16 cellular contexts compared by ENCODE assay signal in the genomic region with DNA sequence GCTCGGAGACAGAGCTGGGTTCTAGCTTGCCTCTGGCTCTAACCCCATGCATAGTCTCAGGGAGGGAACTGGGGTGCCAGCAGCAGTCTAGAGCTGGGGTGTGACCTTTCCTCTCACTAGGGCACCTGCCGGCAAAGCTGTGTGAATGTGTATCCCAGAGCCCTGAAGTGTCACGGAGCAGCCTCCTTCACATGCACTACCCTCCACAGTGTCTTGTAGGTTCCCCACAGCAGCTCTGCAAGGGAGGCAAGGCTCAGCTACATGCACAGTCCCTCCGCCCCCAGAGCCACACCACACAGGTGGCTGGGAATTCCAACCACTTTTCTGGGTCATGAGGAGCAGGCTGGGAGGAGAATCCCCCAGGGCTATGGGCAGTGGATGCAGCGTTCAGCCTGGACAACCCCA. TPM values are rescaled to one million over a fixed set of nuclear protein-coding genes. Genes with fewer than 3 reads are reported as not detected.
DNase-seq lines count a peak whose midpoint lies in the region; FAIRE-seq and TF ChIP-seq lines count a peak whose summit lies in the region.
"Had no signal": no experiment of that assay in that cellular context is flagged by ENCODE, and none has a peak within 500 bp of the region (broad histone marks: within the 10 kb centered on the region; RNA-seq: fewer than 3 reads in every experiment).

No MANE protein-coding gene starts in this region.

- no peak overlapping the region for H2BK5ac ChIP-seq in H1 (ENCODE audit: low read depth, low read length)

- H2BK15ac ChIP-seq in H1 (ENCODE audit: low read length) = 0 out of 2 replicates have a peak overlapping the region, but pooled peaks have one; percentile 40

- H3K23ac ChIP-seq in H1 (ENCODE audit: insufficient read length) = no peak overlapping the region

- no peak overlapping the region for H2BK120ac ChIP-seq in H1 (replicated peaks; ENCODE audit: low read depth, low read length)

- no peak for TF ChIP-seq EP300 in H1 (IDR thresholded peaks at IDR 0.05; ENCODE audit: borderline replicate concordance in 1 of 2, low read depth in 2 of 2, low read length in 2 of 2)

- H3K27ac ChIP-seq in H1 (ENCODE audit: low read depth, low read length) = no peak overlapping the region
- H3K27ac ChIP-seq: 22Rv1, RWPE1, SJCRH30 had no signal

- H3K9ac ChIP-seq in H1 (replicated peaks in 1 of 4; ENCODE audit: extremely low read depth in 1 of 4, low read depth in 3 of 4, low read length in 3 of 4) = no peak overlapping the region

- H3K56ac ChIP-seq in H1 (replicated peaks; ENCODE audit: insufficient read length, low read depth, low read length) = no peak overlapping the region

- H4K8ac ChIP-seq in H1 (ENCODE audit: extremely low read depth, insufficient read depth, low read length) = no peak overlapping the region

- no peaks in the 10 kb centered on the region for H3K23me2 ChIP-seq in H1 (ENCODE audit: low read depth, low read length)

- H2BK12ac ChIP-seq in H1 (ENCODE audit: low read depth, low read length) = no peak overlapping the region

- intact Hi-C loops in posterior vena cava (cut with DNase I) = loop anchor here in 1 of 2 donors (5.0 kb wide), 1 partner anchor 214 kb away; no protein-coding TSS in a partner anchor

- no peak overlapping the region; the same call in 1 of the 2 replicates for H3K18ac ChIP-seq in H1 (ENCODE audit: extremely low read depth, low read length)

- no peak overlapping the region for H3K4me2 ChIP-seq in H1 (ENCODE audit: insufficient read depth in 1 of 2, low read depth in 2 of 2, low read length in 2 of 2)

- DNase-seq in DMS 273 (lab: John Stamatoyannopoulos, UW; ENCODE audit: unreplicated experiment) (peak; percentile 54), DMS 273 treated with DMSO at 0.1 percent for 48 hours (lab: John Stamatoyannopoulos, UW) (no peak), GM13977 (ENCODE audit: low spot score) (peak; percentile 15), H1 (ENCODE audit: low read depth in 1 of 2, low spot score in 2 of 2) (no peak), posterior vena cava (ENCODE audit: low spot score) (peak; percentile 58), pons (ENCODE audit: low spot score) (no peak), NCI-H2227 treated with DMSO at 0.1 percent for 48 hours (lab: John Stamatoyannopoulos, UW) (no peak), hypothalamus (lab: John Stamatoyannopoulos, UW) (no peak)
- DNase-seq: Caco-2; CD4-positive, CD25-positive, alpha-beta regulatory T cell; GOT3; MG63; SJCRH30 had no signal

- H3K36me3 ChIP-seq in H1 (ENCODE audit: control insufficient read depth in 2 of 4, insufficient read depth in 4 of 4, low read length in 3 of 4) = no peaks in the 10 kb centered on the region
- H3K36me3 ChIP-seq: MG63, SJCRH30 had no signal

- H3K9me3 ChIP-seq in H1 (ENCODE audit: insufficient read depth in 2 of 2, low read depth in 1 of 2, low read length in 1 of 2) = no peaks in the 10 kb centered on the region
- H3K9me3 ChIP-seq: Caco-2, MG63, SJCRH30 had no signal

- POLR2A ChIA-PET in H1 (lab: Charles Lee; ENCODE audit: partially characterized antibody) = interaction anchor here (1.3 kb wide), 1 partner anchor 62 kb away, joined by 4 read pairs; a partner anchor contains a TSS

- peaks cover 3 to 28% (median 14%) of the 10 kb centered on the region in 4 experiments for H3K4me1 ChIP-seq in H1 (replicated peaks in 1 of 4; ENCODE audit: control insufficient read depth in 3 of 4, insufficient read depth in 4 of 4, low read length in 3 of 4)
- H3K4me1 ChIP-seq: Caco-2 had no signal

- no peak for TF ChIP-seq RAD21 in H1 (IDR thresholded peaks at IDR 0.05 in 1 of 2, conservative IDR thresholded peaks at IDR 0.05 in 1 of 2; ENCODE audit: low read depth in 2 of 2, low read length in 2 of 2)

- H3K14ac ChIP-seq in H1 (ENCODE audit: insufficient read length) = no peak overlapping the region

- no peak overlapping the region for H3K4ac ChIP-seq in H1 (replicated peaks; ENCODE audit: insufficient read length, low read depth, low read length)

- TF ChIP-seq CTCF in GM13977 (IDR thresholded peaks at IDR 0.05; ENCODE audit: extremely low read depth, insufficient read depth, missing control alignments) (no peak), H1 (IDR thresholded peaks at IDR 0.05; ENCODE audit: control extremely low read depth in 1 of 3, insufficient read depth in 1 of 3, low read depth in 1 of 3, low read length in 3 of 3) (no peak)

- 83% methylated on average over 5 of the region's 5 CpGs; no CpG with 5 or more reads in 1 of the 2 experiments for WGBS in H1 (ENCODE audit: extremely low coverage in 1 of 2, insufficient coverage in 1 of 2, insufficient read length in 1 of 2, insufficient replicate concordance in 2 of 2, low coverage in 1 of 2, low lambda C conversion rate in 2 of 2, missing lambda C conversion rate in 1 of 2), 2 experiments

- peaks cover 0 to 3% of the 10 kb centered on the region in 2 experiments for H4K20me1 ChIP-seq in H1 (replicated peaks in 1 of 2; ENCODE audit: control insufficient read depth in 1 of 2, insufficient read depth in 2 of 2, low read length in 2 of 2)

- H3K4me3 ChIP-seq in H1 (ENCODE audit: extremely low read depth in 1 of 4, insufficient read depth in 2 of 4, low read depth in 3 of 4, low read length in 4 of 4) = no peak overlapping the region
- H3K4me3 ChIP-seq: MG63, SJCRH30 had no signal

- no peaks in the 10 kb centered on the region for H3K79me1 ChIP-seq in H1 (ENCODE audit: low read depth, low read length)

- no peak for TF ChIP-seq POLR2A in H1 (IDR thresholded peaks at IDR 0.05; ENCODE audit: control extremely low read depth in 1 of 2, low read depth in 2 of 2, low read length in 2 of 2)

- no peak overlapping the region for H4K5ac ChIP-seq in H1 (ENCODE audit: insufficient read length, low read depth, low read length)

- H2BK20ac ChIP-seq in H1 (ENCODE audit: low read length) = no peak overlapping the region

- H2AFZ ChIP-seq in H1 (ENCODE audit: low read length) = no peak overlapping the region

- no peak for FAIRE-seq in H1 (lab: Jason Lieb, UNC)

- peak overlapping the region; percentile 76; the same call in 1 of the 2 replicates for H2AK5ac ChIP-seq in H1 (ENCODE audit: low read depth, low read length)

- no peaks in the 10 kb centered on the region for H3K79me2 ChIP-seq in H1 (ENCODE audit: control insufficient read depth in 1 of 2, insufficient read depth in 2 of 2, low read length in 2 of 2)

- no peak overlapping the region for H4K91ac ChIP-seq in H1 (replicated peaks; ENCODE audit: insufficient read length, low read length)

- in situ Hi-C loops in GM13977 (cut with MboI; ENCODE audit: low pct_unique_long_range_greater_than_20kb, low sequenced_read_pairs, unreplicated experiment) = no loop called here

- CTCF ChIA-PET in H1 (lab: Charles Lee; ENCODE audit: partially characterized antibody) = interaction anchor here (0.7 to 19.0 kb wide), 8 partner anchors 14 to 467 kb away, joined by 3 to 382 read pairs (median 3); a partner anchor contains a TSS

- no peaks in the 10 kb centered on the region for H3K27me3 ChIP-seq in H1 (replicated peaks in 1 of 4; ENCODE audit: control insufficient read depth in 3 of 4, extremely low read depth in 1 of 4, insufficient read depth in 3 of 4, low read length in 3 of 4)
- H3K27me3 ChIP-seq: MG63, SJCRH30 had no signal

TF ChIP-seq in H1, 55 proteins besides CTCF, POLR2A, EP300 and RAD21 (continues in another document):
- no peak for TF ChIP-seq HDAC2 (IDR thresholded peaks at IDR 0.05; ENCODE audit: borderline replicate concordance in 1 of 2, low read depth in 2 of 2, low read length in 2 of 2)
- no peak for TF ChIP-seq EGR1 (IDR thresholded peaks at IDR 0.05; ENCODE audit: borderline replicate concordance, low read depth, low read length)
- no peak for TF ChIP-seq KDM5A (IDR thresholded peaks at IDR 0.05; ENCODE audit: low read length)
- TF ChIP-seq BCL11A (IDR thresholded peaks at IDR 0.05; ENCODE audit: low read depth in 2 of 2, low read length in 2 of 2) = no peak
- no peak for TF ChIP-seq POU5F1 (IDR thresholded peaks at IDR 0.05; ENCODE audit: low read depth, low read length)
- no peak for TF ChIP-seq ASH2L (IDR thresholded peaks at IDR 0.05; ENCODE audit: low read length)
- no peak for TF ChIP-seq GABPA (IDR thresholded peaks at IDR 0.05; ENCODE audit: borderline replicate concordance, insufficient read depth, low read length)
- TF ChIP-seq KDM4A (IDR thresholded peaks at IDR 0.05; ENCODE audit: low read depth, low read length, severe bottlenecking) = no peak

RNA-seq across cellular contexts. Expression of a gene that starts 7.7 kb away (rescaled TPM):
- total RNA-seq in H1 (2021; fragmentation: NEBNext Ultra II Directional; extraction: Animal tissue kit (Norgen Biotek cat#: 25700)) = 0.84 and 1.4 TPM in 2 replicates
- polyA plus RNA-seq in H1 (2011; rRNA removed) = 0.70 and 0.78 TPM in 2 replicates
- polyA plus RNA-seq in H1 (2011; cell fraction: cytosol; rRNA removed) = 0.70 TPM
- 4.6 TPM for polyA plus RNA-seq in H1 (2011; cell fraction: nucleus; rRNA removed)
- 1.2 to 2.0 TPM (median 1.4 TPM) in 4 replicates for polyA plus RNA-seq in H1 (2012, experiment 1 of 2)
- 3.1 TPM for polyA plus RNA-seq in H1 (2012, experiment 2 of 2)
- 2.2 TPM for polyA plus RNA-seq in H1 (2013, experiment 1 of 2)
- polyA plus RNA-seq in H1 (2013, experiment 2 of 2) = 2.9 TPM
- 0.49 and 0.60 TPM in 2 replicates for polyA minus RNA-seq in H1 (2011; rRNA and poly(A)+ RNA removed)
- not detected for polyA minus RNA-seq in H1 (2011; cell fraction: cytosol; rRNA and poly(A)+ RNA removed)
- polyA minus RNA-seq in H1 (2011; cell fraction: nucleus; rRNA and poly(A)+ RNA removed) = 3.9 TPM
- under 1 TPM in 1 of 2 donors, not detected in 1; 0.19 TPM for total RNA-seq in posterior vena cava
- total RNA-seq: B cell; Caco-2; CD4-positive, CD25-positive, alpha-beta regulatory T cell; SJCRH30 had no signal
- polyA plus RNA-seq: CD4-positive, CD25-positive, alpha-beta regulatory T cell had no signal

RNA-seq across cellular contexts. Expression of a gene that starts 7.9 kb away (rescaled TPM):
- total RNA-seq in H1 (2021; fragmentation: NEBNext Ultra II Directional; extraction: Animal tissue kit (Norgen Biotek cat#: 25700)) = 0.94 and 2.0 TPM in 2 replicates
- 1.8 and 3.2 TPM in 2 replicates for polyA plus RNA-seq in H1 (2011; rRNA removed)
- polyA plus RNA-seq in H1 (2011; cell fraction: cytosol; rRNA removed) = 3.3 TPM
- 6.4 TPM for polyA plus RNA-seq in H1 (2011; cell fraction: nucleus; rRNA removed)
- polyA plus RNA-seq in H1 (2012, experiment 1 of 2) = 2.3 to 4.0 TPM (median 3.0 TPM) in 4 replicates
- polyA plus RNA-seq in H1 (2012, experiment 2 of 2) = 1.0 TPM
- 3.2 TPM for polyA plus RNA-seq in H1 (2013, experiment 1 of 2)
- 2.1 TPM for polyA plus RNA-seq in H1 (2013, experiment 2 of 2)
- polyA minus RNA-seq in H1 (2011; rRNA and poly(A)+ RNA removed) = 1.9 and 2.2 TPM in 2 replicates
- polyA minus RNA-seq in H1 (2011; cell fraction: cytosol; rRNA and poly(A)+ RNA removed) = not detected
- polyA minus RNA-seq in H1 (2011; cell fraction: nucleus; rRNA and poly(A)+ RNA removed) = 1.3 TPM
- 1 to 10 TPM; 2.4 to 5.0 TPM for total RNA-seq in posterior vena cava
- total RNA-seq: CD4-positive, CD25-positive, alpha-beta regulatory T cell had no signal
- polyA plus RNA-seq: CD4-positive, CD25-positive, alpha-beta regulatory T cell had no signal

RNA-seq across cellular contexts. Expression of a gene that starts 22.6 kb away (rescaled TPM):
- total RNA-seq in H1 (2021; fragmentation: NEBNext Ultra II Directional; extraction: Animal tissue kit (Norgen Biotek cat#: 25700)) = 7.3 and 9.5 TPM in 2 replicates
- 58.7 and 85.7 TPM in 2 replicates for polyA plus RNA-seq in H1 (2011; rRNA removed)
- polyA plus RNA-seq in H1 (2011; cell fraction: cytosol; rRNA removed) = 45.9 TPM
- 40.0 TPM for polyA plus RNA-seq in H1 (2011; cell fraction: nucleus; rRNA removed)
- polyA plus RNA-seq in H1 (2012, experiment 1 of 2) = 8.6 to 23.6 TPM (median 17.8 TPM) in 4 replicates
- polyA plus RNA-seq in H1 (2012, experiment 2 of 2) = 19.8 TPM
- 8.6 TPM for polyA plus RNA-seq in H1 (2013, experiment 1 of 2)
- polyA plus RNA-seq in H1 (2013, experiment 2 of 2) = 9.0 TPM
- 9.8 TPM in 2 replicates for polyA minus RNA-seq in H1 (2011; rRNA and poly(A)+ RNA removed)
- polyA minus RNA-seq in H1 (2011; cell fraction: cytosol; rRNA and poly(A)+ RNA removed) = 10.6 TPM
- 6.2 TPM for polyA minus RNA-seq in H1 (2011; cell fraction: nucleus; rRNA and poly(A)+ RNA removed)
- 10 to 100 TPM; 33.5 to 36.0 TPM for total RNA-seq in posterior vena cava
- total RNA-seq: B cell; CD4-positive, CD25-positive, alpha-beta regulatory T cell had no signal
- polyA plus RNA-seq: CD4-positive, CD25-positive, alpha-beta regulatory T cell had no signal

Comparison
In these comparisons a context has a peak if more than half of its experiments do, and no peak if none do; other contexts are left out.
1. DNase-seq: peak in DMS 273 (single experiment), GM13977 (single experiment) and posterior vena cava (single experiment); none in DMS 273 treated with DMSO at 0.1 percent for 48 hours (single experiment), H1 (0 of 2), pons (single experiment), NCI-H2227 treated with DMSO at 0.1 percent for 48 hours (single experiment) and hypothalamus (0 of 51).